Comparison of ENCODE assay signal across 19 cellular contexts in genomic region chr16:65323655-65324237, GRCh38.
DNase-seq lines count a peak whose midpoint lies in the region; ATAC-seq lines count a peak whose summit lies in the region.
"Had no signal": no experiment of that assay in that cellular context is flagged by ENCODE, and none has a peak within 500 bp of the region (broad histone marks: within the 10 kb centered on the region; RNA-seq: fewer than 3 reads in every experiment).

No MANE protein-coding gene starts in this region.

- H3K9me3 Mint-ChIP-seq in stimulated activated naive CD8-positive, alpha-beta T cell treated with anti-CD3 and anti-CD28 coated beads, Interleukin-15, amount 100 ng/mL, for 72 hours: peaks cover 0 to 6% of the 10 kb centered on the region in 2 donors

- peak; percentile 59 for ATAC-seq in stimulated activated naive CD8-positive, alpha-beta T cell treated with anti-CD3 and anti-CD28 coated beads, Interleukin-15, amount 100 ng/mL, for 72 hours
- ATAC-seq in stimulated activated naive CD8-positive, alpha-beta T cell treated with anti-CD3 and anti-CD28 coated beads, Interleukin-15, Interleukin-2, amounts not matched to agents 100 U/mL and 50 U/mL, for 24 hours: no peak
- ATAC-seq in HG03342 (IDR thresholded peaks at IDR 0.05; ENCODE audit: unreplicated experiment): no peak
- ATAC-seq: HCT116, PC-3 had no signal

- no peaks in the 10 kb centered on the region for H3K27me3 Mint-ChIP-seq in stimulated activated naive CD8-positive, alpha-beta T cell treated with anti-CD3 and anti-CD28 coated beads, Interleukin-15, amount 100 ng/mL, for 72 hours
- H3K27me3 Mint-ChIP-seq: CD4-positive, alpha-beta T cell had no signal

- no peaks in the 10 kb centered on the region for H3K4me1 Mint-ChIP-seq in stimulated activated naive CD8-positive, alpha-beta T cell treated with anti-CD3 and anti-CD28 coated beads, Interleukin-15, amount 100 ng/mL, for 72 hours

- H3K4me3 Mint-ChIP-seq in stimulated activated naive CD8-positive, alpha-beta T cell treated with anti-CD3 and anti-CD28 coated beads, Interleukin-15, amount 100 ng/mL, for 72 hours: no peak overlapping the region
- H3K4me3 Mint-ChIP-seq: CD4-positive, alpha-beta T cell had no signal

- H3K27ac Mint-ChIP-seq in stimulated activated naive CD8-positive, alpha-beta T cell treated with anti-CD3 and anti-CD28 coated beads, Interleukin-15, amount 100 ng/mL, for 72 hours: no peak overlapping the region
- H3K27ac Mint-ChIP-seq: CD4-positive, alpha-beta T cell had no signal

- DNase-seq in stimulated activated naive CD8-positive, alpha-beta T cell treated with anti-CD3 and anti-CD28 coated beads, Interleukin-15, amount 100 ng/mL, for 72 hours: no peak
- DNase-seq in stimulated activated naive CD8-positive, alpha-beta T cell treated with anti-CD3 and anti-CD28 coated beads, Interleukin-15, Interleukin-2, amounts not matched to agents 100 U/mL and 50 U/mL, for 24 hours: no peak
- DNase-seq in MV-4-11 (lab: John Stamatoyannopoulos, UW) (peak; percentile 2), SK-N-DZ (ENCODE audit: low spot score) (peak; percentile 25), amniotic stem cell (lab: John Stamatoyannopoulos, UW) (no peak), GM19240 (ENCODE audit: insufficient read length, low spot score) (no peak)
- DNase-seq: ACHN; CD4-positive, alpha-beta T cell; COR-L47; DMS79; NCI-H1048; NCI-H1436; NCI-H2029; NCI-H2171 treated with DMSO at 0.1 percent for 48 hours; NCI-H524 treated with DMSO at 0.1 percent for 48 hours; PC-3; Right ventricle myocardium superior had no signal

Comparison
In these comparisons a context has a peak if more than half of its experiments do, and no peak if none do; other contexts are left out.
1. DNase-seq: peak in MV-4-11 (single experiment) and SK-N-DZ (single experiment); none in stimulated activated naive CD8-positive, alpha-beta T cell treated with anti-CD3 and anti-CD28 coated beads, Interleukin-15, amount 100 ng/mL, for 72 hours (0 of 2), stimulated activated naive CD8-positive, alpha-beta T cell treated with anti-CD3 and anti-CD28 coated beads, Interleukin-15, Interleukin-2, amounts not matched to agents 100 U/mL and 50 U/mL, for 24 hours (single experiment), amniotic stem cell (single experiment) and GM19240 (single experiment).